In genomic region chr2:24124003-24124585, GRCh38 we compare ENCODE assay signal across 8 cellular contexts. TPM values are rescaled to one million over a fixed set of nuclear protein-coding genes. Genes with fewer than 3 reads are reported as not detected.
DNase-seq lines count a peak whose midpoint lies in the region; ATAC-seq, FAIRE-seq and TF ChIP-seq lines count a peak whose summit lies in the region.

No MANE protein-coding gene starts in this region.

- H3K4me3 ChIP-seq in CD8-positive, alpha-beta T cell (ENCODE audit: low read depth, low read length) = peak overlapping the region; percentile 51
- peak overlapping the region; percentile 77 to 92 for H3K4me3 ChIP-seq in kidney (ENCODE audit: low read length in 2 of 2)

- FAIRE-seq in kidney (lab: Jason Lieb, UNC) = no peak

- POLR2A ChIA-PET in CD8-positive, alpha-beta T cell (lab: Charles Lee) = interaction anchor here (0.6 to 1.9 kb wide), 2 partner anchors 193 to 197 kb away, joined by 4 to 5 read pairs; partner anchors contain the start of gene ATAD2B

- peak overlapping the region; percentile 85 for H3K27ac Mint-ChIP-seq in CD8-positive, alpha-beta T cell
- H3K27ac Mint-ChIP-seq in IgD-negative memory B cell = peak overlapping the region; percentile 77 to 98 (median 95)

- peak overlapping the region; percentile 28 for H3K27ac ChIP-seq in CD8-positive, alpha-beta T cell (ENCODE audit: low read depth, low read length)
- H3K27ac ChIP-seq in adipose tissue (ENCODE audit: low read depth, low read length) = peak overlapping the region; percentile 44
- peak overlapping the region; percentile 79 to 90 for H3K27ac ChIP-seq in kidney (ENCODE audit: low read depth in 2 of 2, low read length in 2 of 2)

- CTCF ChIA-PET in CD8-positive, alpha-beta T cell (lab: Charles Lee) = no interaction called here

- intact Hi-C loops in CD8-positive, alpha-beta T cell (cut with DNase I, micrococcal nuclease) = loop anchor here in 1 of 2 experiments (5.0 kb wide), 1 partner anchor 42 kb away; the partner anchor contains the start of gene TP53I3
- intact Hi-C loops in kidney (cut with DNase I) = no loop called here

- peaks cover 14% of the 10 kb centered on the region for H3K4me1 Mint-ChIP-seq in CD8-positive, alpha-beta T cell (ENCODE audit: low read depth)
- peaks cover 15 to 27% (median 16%) of the 10 kb centered on the region in 3 donors for H3K4me1 Mint-ChIP-seq in IgD-negative memory B cell

- H3K36me3 Mint-ChIP-seq in CD8-positive, alpha-beta T cell = no peaks in the 10 kb centered on the region
- H3K36me3 Mint-ChIP-seq in IgD-negative memory B cell = no peaks in the 10 kb centered on the region

- no peaks in the 10 kb centered on the region for H3K9me3 ChIP-seq in CD8-positive, alpha-beta T cell (ENCODE audit: low read length)
- no peaks in the 10 kb centered on the region for H3K9me3 ChIP-seq in kidney (ENCODE audit: control insufficient read depth in 1 of 2, low read length in 2 of 2)

- peak overlapping the region; percentile 82 for H3K4me3 Mint-ChIP-seq in CD8-positive, alpha-beta T cell
- H3K4me3 Mint-ChIP-seq in IgD-negative memory B cell = peak overlapping the region; percentile 82 to 95 (median 94)

- H3K9me3 Mint-ChIP-seq in CD8-positive, alpha-beta T cell = no peaks in the 10 kb centered on the region
- H3K9me3 Mint-ChIP-seq in IgD-negative memory B cell = no peaks in the 10 kb centered on the region

- ATAC-seq in CD8-positive, alpha-beta T cell = no peak
- peak; percentile 10 for ATAC-seq in GM19455 (IDR thresholded peaks at IDR 0.05; ENCODE audit: unreplicated experiment)

- WGBS in adipose tissue, 3 donors = 8 to 17% (median 15%) methylated on average over 7 of the region's 7 CpGs

- no peaks in the 10 kb centered on the region for H3K27me3 ChIP-seq in CD8-positive, alpha-beta T cell (ENCODE audit: insufficient read depth, low read length)

- DNase-seq in CD8-positive, alpha-beta T cell = no peak
- no peak for DNase-seq in kidney
- DNase-seq in superior temporal gyrus (ENCODE audit: extremely low spot score) = peak; percentile 62
- DNase-seq in pons (ENCODE audit: low spot score) = no peak
- DNase-seq in activated CD8-positive, alpha-beta memory T cell treated with anti-CD3 and anti-CD28 coated beads for 24 hours = no peak

- peak overlapping the region; percentile 93 for H3K9ac ChIP-seq in kidney (ENCODE audit: low read length in 2 of 2)

- H3K4me1 ChIP-seq in CD8-positive, alpha-beta T cell (ENCODE audit: insufficient read depth, low read length) = peaks cover 14% of the 10 kb centered on the region
- H3K4me1 ChIP-seq in kidney (ENCODE audit: control insufficient read depth in 1 of 2, insufficient read depth in 1 of 2, low read depth in 1 of 2, low read length in 2 of 2) = peaks cover 2 to 9% of the 10 kb centered on the region in 2 donors

- TF ChIP-seq CTCF in CD8-positive, alpha-beta T cell (IDR thresholded peaks at IDR 0.05) = no peak
- no peak for TF ChIP-seq CTCF in kidney (IDR thresholded peaks at IDR 0.05; ENCODE audit: borderline replicate concordance, extremely low read depth, insufficient read depth)

- H3K27me3 Mint-ChIP-seq in CD8-positive, alpha-beta T cell (ENCODE audit: low read depth) = no peaks in the 10 kb centered on the region
- H3K27me3 Mint-ChIP-seq in IgD-negative memory B cell = no peaks in the 10 kb centered on the region

- H3K36me3 ChIP-seq in CD8-positive, alpha-beta T cell (ENCODE audit: insufficient read depth, low read length) = no peaks in the 10 kb centered on the region
- H3K36me3 ChIP-seq in kidney (ENCODE audit: control insufficient read depth in 1 of 2, insufficient read depth in 2 of 2, low read length in 2 of 2) = no peaks in the 10 kb centered on the region

RNA-seq across cellular contexts. Expression of gene FAM228B, which starts 0.8 kb away (rescaled TPM):
- total RNA-seq in CD8-positive, alpha-beta T cell = 10 to 100 TPM; 16.9 to 17.6 TPM
- 12.1 TPM for polyA plus RNA-seq in IgD-negative memory B cell
- 10 to 100 TPM in 2 of 3 donors, 1 to 10 TPM in 1; 3.1 to 27.1 (median 10.8) TPM for polyA plus RNA-seq in adipose tissue
- 35.2 TPM for total RNA-seq in kidney
- 23.2 TPM for polyA plus RNA-seq in kidney (ENCODE audit: insufficient read depth, low read depth, low replicate concordance)

RNA-seq across cellular contexts. Expression of gene PFN4, which starts 1.0 kb away (rescaled TPM):
- total RNA-seq in CD8-positive, alpha-beta T cell = not detected
- polyA plus RNA-seq in IgD-negative memory B cell (not detected), adipose tissue (under 1 TPM; 0.31 to 0.79 (median 0.46) TPM), kidney (ENCODE audit: insufficient read depth, low read depth, low replicate concordance) (2.1 TPM)
- 0.79 TPM for total RNA-seq in kidney

RNA-seq across cellular contexts. Expression of gene TP53I3, which starts 39.5 kb away (rescaled TPM):
- total RNA-seq in CD8-positive, alpha-beta T cell = under 1 TPM in 1 of 2 experiments, not detected in 1; 0.17 TPM
- polyA plus RNA-seq in IgD-negative memory B cell (4.1 TPM), adipose tissue (10 to 100 TPM; 14.6 to 50.4 (median 33.0) TPM), kidney (ENCODE audit: insufficient read depth, low read depth, low replicate concordance) (85.0 TPM)
- total RNA-seq in kidney = 45.1 TPM

RNA-seq across cellular contexts. Expression of gene SF3B6, which starts 48.0 kb away (rescaled TPM):
- total RNA-seq in CD8-positive, alpha-beta T cell = 10 to 100 TPM; 69.7 to 78.9 TPM
- polyA plus RNA-seq in IgD-negative memory B cell (171 TPM), adipose tissue (100 to 1,000 TPM in 1 of 3 donors, 10 to 100 TPM in 2; 57.6 to 137 (median 86.0) TPM), kidney (ENCODE audit: insufficient read depth, low read depth, low replicate concordance) (170 TPM)
- total RNA-seq in kidney = 74.8 TPM

RNA-seq across cellular contexts. Expression of gene FAM228A, which starts 50.8 kb away (rescaled TPM):
- total RNA-seq in CD8-positive, alpha-beta T cell = not detected
- polyA plus RNA-seq in IgD-negative memory B cell = not detected
- polyA plus RNA-seq in adipose tissue = 1 to 10 TPM in 2 of 3 donors, under 1 TPM in 1; 0.29 to 5.6 (median 4.0) TPM
- total RNA-seq in kidney = 0.76 TPM
- polyA plus RNA-seq in kidney (ENCODE audit: insufficient read depth, low read depth, low replicate concordance) = 0.39 TPM

Comparison
In these comparisons a context has a peak if more than half of its experiments do, and no peak if none do; other contexts are left out.
1. H3K27ac ChIP-seq: peak in every context shown above with its lines; median percentile 84 in kidney; 44 in adipose tissue; 28 in CD8-positive, alpha-beta T cell.